Comparison of ENCODE assay signal across 1 cellular context in the genomic region with DNA sequence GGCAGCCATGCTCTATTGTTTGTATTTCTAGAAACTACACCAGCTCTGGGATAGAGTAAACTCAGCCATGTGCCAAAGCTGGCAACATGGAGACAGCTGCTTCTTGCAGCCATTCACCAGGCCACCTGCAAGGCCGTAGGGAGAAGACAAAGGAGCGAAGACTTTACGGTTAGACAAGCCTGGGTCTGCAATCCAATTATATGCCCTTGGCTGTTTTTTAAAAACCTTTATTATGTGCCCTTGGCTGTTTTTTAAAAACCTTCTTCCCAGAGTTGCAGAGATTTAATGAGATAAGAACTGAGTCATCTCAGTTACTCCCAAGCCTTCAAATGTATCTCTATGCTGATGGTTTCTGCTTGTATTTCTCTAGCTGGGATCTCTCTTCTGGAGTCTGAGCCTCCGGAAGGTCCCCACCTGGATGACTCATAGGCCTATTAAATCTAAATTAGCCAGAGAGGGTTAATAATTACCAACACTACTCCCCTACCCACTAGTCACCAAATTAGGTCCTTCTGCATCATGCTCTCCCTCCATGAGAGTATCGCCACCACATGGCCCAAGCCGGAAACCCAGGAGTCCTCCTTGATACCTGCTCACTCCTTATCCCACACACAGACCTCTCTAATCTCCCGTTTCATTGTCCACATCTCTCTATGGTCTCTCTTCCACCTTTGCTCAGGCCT.
TF ChIP-seq lines count a peak whose summit lies in the region.

No MANE protein-coding gene starts in this region.

TF ChIP-seq in HCT116, 20 proteins besides CTCF, POLR2A, EP300 and RAD21 (continued from another document):
- no peak for TF ChIP-seq ZBTB33 (IDR thresholded peaks at IDR 0.05; ENCODE audit: extremely low read depth, insufficient replicate concordance, low read length)
- TF ChIP-seq CBX3 (IDR thresholded peaks at IDR 0.05; ENCODE audit: low read depth), result peak; percentile 75; the same call in 1 of the 2 replicates
- TF ChIP-seq EGR1 (IDR thresholded peaks at IDR 0.05; ENCODE audit: low read depth), result 0 out of 2 replicates have a peak, but pooled peaks have one; percentile 28
- TF ChIP-seq, protein P1, sequence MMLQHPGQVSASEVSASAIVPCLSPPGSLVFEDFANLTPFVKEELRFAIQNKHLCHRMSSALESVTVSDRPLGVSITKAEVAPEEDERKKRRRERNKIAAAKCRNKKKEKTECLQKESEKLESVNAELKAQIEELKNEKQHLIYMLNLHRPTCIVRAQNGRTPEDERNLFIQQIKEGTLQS (IDR thresholded peaks at IDR 0.05), result no peak
- no peak for TF ChIP-seq TCF7L2 (IDR thresholded peaks at IDR 0.05; ENCODE audit: borderline replicate concordance, extremely low read depth, insufficient read depth, insufficient read length)
- TF ChIP-seq, protein P2, sequence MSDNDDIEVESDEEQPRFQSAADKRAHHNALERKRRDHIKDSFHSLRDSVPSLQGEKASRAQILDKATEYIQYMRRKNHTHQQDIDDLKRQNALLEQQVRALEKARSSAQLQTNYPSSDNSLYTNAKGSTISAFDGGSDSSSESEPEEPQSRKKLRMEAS (IDR thresholded peaks at IDR 0.05), result peak; percentile 85
- no peak for TF ChIP-seq SIN3A (IDR thresholded peaks at IDR 0.05; ENCODE audit: low read depth)
- peak; percentile 50; the same call in 1 of the 2 replicates for TF ChIP-seq POLR2AphosphoS5 (IDR thresholded peaks at IDR 0.05; ENCODE audit: low read depth, low read length)
- peak; percentile 87 for TF ChIP-seq FOSL1 (IDR thresholded peaks at IDR 0.05; ENCODE audit: low read depth)
- no peak for TF ChIP-seq EZH2phosphoT487 (IDR thresholded peaks at IDR 0.05; ENCODE audit: borderline replicate concordance)
- TF ChIP-seq SP1 (IDR thresholded peaks at IDR 0.05; ENCODE audit: low read depth), result peak; percentile 79
- no peak for TF ChIP-seq ZFX (IDR thresholded peaks at IDR 0.05)
